In genomic region chr7:74026406-74027123, GRCh38 we compare ENCODE assay signal across 1 cellular context.
TF ChIP-seq lines count a peak whose summit lies in the region.

No MANE protein-coding gene starts in this region.

TF ChIP-seq in GM23338, 12 proteins besides CTCF, POLR2A, EP300 and RAD21 (continued from another document):
- TF ChIP-seq ZNF331 (CRISPR knock-in tag; IDR thresholded peaks at IDR 0.05; ENCODE audit: low read depth) = no peak
- no peak for TF ChIP-seq ETS1 (IDR thresholded peaks at IDR 0.05)
- TF ChIP-seq EZH2 (IDR thresholded peaks at IDR 0.05; ENCODE audit: low read depth, unreplicated experiment) = no peak
- TF ChIP-seq JUNB (IDR thresholded peaks at IDR 0.05; ENCODE audit: unreplicated experiment) = no peak
